In genomic region chr1:70168283-70168682, GRCh38 we compare ENCODE assay signal across 19 cellular contexts.
"Had no signal": no experiment of that assay in that cellular context is flagged by ENCODE, and none has a peak within 500 bp of the region (broad histone marks: within the 10 kb centered on the region; RNA-seq: fewer than 3 reads in every experiment).

No MANE protein-coding gene starts in this region.

- ATAC-seq: left lung, psoas muscle, T-cell had no signal

- FAIRE-seq: bronchial epithelial cell, frontal cortex, urothelium cell line had no signal

- DNase-seq: activated CD4-positive, alpha-beta T cell treated with anti-CD3 and anti-CD28 coated beads, Interleukin-2, amount 50 U/mL, for 1 hour; activated CD8-positive, alpha-beta memory T cell treated with anti-CD3 and anti-CD28 coated beads for 24 hours; activated gamma-delta T cell; activated T-cell treated with anti-CD3 and anti-CD28 coated beads, Interleukin-2, amount 50 U/mL, for 72 hours; adrenal gland; effector CD8-positive, alpha-beta T cell; head of caudate nucleus; left lung; mammary epithelial cell; psoas muscle; right cardiac atrium; stimulated activated CD4-positive, alpha-beta T cell treated with anti-CD3 and anti-CD28 coated beads, Interleukin-2, amount 100 ng/mL, for 24 hours; T-cell had no signal

- H3K4me1 Mint-ChIP-seq: activated naive CD4-positive, alpha-beta T cell treated with anti-CD3 and anti-CD28 coated beads, Interleukin-2, amount 50 U/mL, for 24 hours; neural crest cell had no signal

- H3K27me3 Mint-ChIP-seq: activated naive CD4-positive, alpha-beta T cell treated with anti-CD3 and anti-CD28 coated beads, Interleukin-2, amount 50 U/mL, for 24 hours; stimulated activated naive CD8-positive, alpha-beta T cell treated with anti-CD3 and anti-CD28 coated beads, Interleukin-15, Interleukin-2, amounts not matched to agents 100 ng/mL and 50 ng/mL, for 24 hours; T-cell had no signal

- H3K27ac Mint-ChIP-seq: activated naive CD4-positive, alpha-beta T cell treated with anti-CD3 and anti-CD28 coated beads, Interleukin-2, amount 50 U/mL, for 24 hours; stimulated activated naive CD8-positive, alpha-beta T cell treated with anti-CD3 and anti-CD28 coated beads, Interleukin-15, Interleukin-2, amounts not matched to agents 100 ng/mL and 50 ng/mL, for 24 hours; T-cell had no signal

- H3K9me3 Mint-ChIP-seq: activated naive CD4-positive, alpha-beta T cell treated with anti-CD3 and anti-CD28 coated beads, Interleukin-2, amount 50 U/mL, for 24 hours; activated T-cell treated with anti-CD3 and anti-CD28 coated beads, Interleukin-2, amount 50 U/mL, for 72 hours; neural crest cell; stimulated activated naive CD8-positive, alpha-beta T cell treated with anti-CD3 and anti-CD28 coated beads, Interleukin-15, Interleukin-2, amounts not matched to agents 100 ng/mL and 50 ng/mL, for 24 hours; T-cell had no signal

- H3K4me3 Mint-ChIP-seq: activated naive CD4-positive, alpha-beta T cell treated with anti-CD3 and anti-CD28 coated beads, Interleukin-2, amount 50 U/mL, for 24 hours; neural crest cell; stimulated activated naive CD8-positive, alpha-beta T cell treated with anti-CD3 and anti-CD28 coated beads, Interleukin-15, Interleukin-2, amounts not matched to agents 100 ng/mL and 50 ng/mL, for 24 hours; T-cell had no signal
